ENCODE assay signal across 10 cellular contexts in genomic region chr7:47470567-47471357, GRCh38.
DNase-seq lines count a peak whose midpoint lies in the region; ATAC-seq and TF ChIP-seq lines count a peak whose summit lies in the region.
"Had no signal": no experiment of that assay in that cellular context is flagged by ENCODE, and none has a peak within 500 bp of the region (broad histone marks: within the 10 kb centered on the region; RNA-seq: fewer than 3 reads in every experiment).

No MANE protein-coding gene starts in this region.

- POLR2A ChIA-PET in HEK293 (lab: Yijun Ruan, JAX), result interaction anchor here (0.7 kb wide), 1 partner anchor 15 kb away, joined by 3 read pairs; no protein-coding TSS in a partner anchor

- no peak for TF ChIP-seq CTCF in HEK293 (tag by site-specific recombination; IDR thresholded peaks at IDR 0.05)
- TF ChIP-seq CTCF in esophagus muscularis mucosa (IDR thresholded peaks at IDR 0.05), result no peak

- ATAC-seq in GM18498 (IDR thresholded peaks at IDR 0.05; ENCODE audit: unreplicated experiment), result no peak
- ATAC-seq: Right ventricle myocardium inferior had no signal

- no peak for TF ChIP-seq POLR2A in esophagus muscularis mucosa (IDR thresholded peaks at IDR 0.05; ENCODE audit: low read depth)

- no peaks in the 10 kb centered on the region for H3K27me3 ChIP-seq in esophagus muscularis mucosa

- H3K9me3 ChIP-seq in HEK293 (ENCODE audit: control insufficient read depth, insufficient read depth, low read depth, low read length), result no peaks in the 10 kb centered on the region
- no peaks in the 10 kb centered on the region for H3K9me3 ChIP-seq in iPS-18c (ENCODE audit: control insufficient read depth, insufficient read depth, low read length)
- no peaks in the 10 kb centered on the region for H3K9me3 ChIP-seq in esophagus muscularis mucosa

- 92% methylated on average over 12 of the region's 13 CpGs for WGBS in esophagus muscularis mucosa

- H3K36me3 ChIP-seq in HEK293 (ENCODE audit: control insufficient read depth in 2 of 2, insufficient read depth in 1 of 2, low read length in 2 of 2) (no peaks in the 10 kb centered on the region), esophagus muscularis mucosa (no peaks in the 10 kb centered on the region)

- CTCF ChIA-PET in HEK293 (lab: Yijun Ruan, JAX), result interaction anchor here (0.6 to 1.4 kb wide), 2 partner anchors 35 to 205 kb away, joined by 3 read pairs; no protein-coding TSS in a partner anchor

- H3K27ac ChIP-seq in HEK293 (ENCODE audit: extremely low read depth, low read depth, low read length), result no peak overlapping the region
- no peak overlapping the region for H3K27ac ChIP-seq in esophagus muscularis mucosa (replicated peaks in 1 of 4)

- TF ChIP-seq EP300 in esophagus muscularis mucosa (IDR thresholded peaks at IDR 0.05), result no peak

- no peak overlapping the region for H3K4me3 ChIP-seq in HEK293 (ENCODE audit: low read depth, low read length)
- H3K4me3 ChIP-seq in iPS-18c (ENCODE audit: insufficient read depth, low read depth, low read length), result 0 out of 2 replicates have a peak overlapping the region, but pooled peaks have one; percentile 4
- no peak overlapping the region for H3K4me3 ChIP-seq in esophagus muscularis mucosa

- peaks cover 3% of the 10 kb centered on the region; the same call in 1 of the 2 replicates for H3K4me1 ChIP-seq in HEK293 (ENCODE audit: control insufficient read depth, insufficient read depth, low read length)
- H3K4me1 ChIP-seq in esophagus muscularis mucosa, result peaks cover 10 to 15% (median 13%) of the 10 kb centered on the region in 4 donors

- intact Hi-C loops in esophagus muscularis mucosa (cut with DNase I), result no loop called here

- DNase-seq in NCI-H526 treated with DMSO at 0.1 percent for 48 hours (lab: John Stamatoyannopoulos, UW), result peak; percentile 78
- peak; percentile 98 for DNase-seq in renal cortical epithelial cell (ENCODE audit: low read depth)
- DNase-seq in activated CD4-positive, alpha-beta T cell treated with anti-CD3 and anti-CD28 coated beads for 4 hours, result no peak
- DNase-seq in esophagus muscularis mucosa (ENCODE audit: extremely low spot score), result no peak
- DNase-seq in stimulated activated CD4-positive, alpha-beta T cell treated with anti-CD3 and anti-CD28 coated beads, Interleukin-12 subunit alpha, Interleukin-12 subunit beta, amount 100 ng/mL, for 4 hours, result no peak
- DNase-seq: foreskin fibroblast had no signal

TF ChIP-seq in HEK293, 187 proteins besides CTCF, POLR2A, EP300 and RAD21:
- TF ChIP-seq EGR2 (tag by site-specific recombination; IDR thresholded peaks at IDR 0.05; ENCODE audit: low read depth) (peak; percentile 18; the same call in 1 of the 2 replicates), ZNF24 (tag by site-specific recombination; IDR thresholded peaks at IDR 0.05) (no peak), ZNF510 (tag by site-specific recombination; IDR thresholded peaks at IDR 0.05; ENCODE audit: insufficient replicate concordance) (no peak), ZNF792 (tag by site-specific recombination; IDR thresholded peaks at IDR 0.05) (no peak), RBAK (tag by site-specific recombination; IDR thresholded peaks at IDR 0.05) (no peak), ZFHX2 (tag by site-specific recombination; conservative IDR thresholded peaks at IDR 0.05) (peak; percentile 37; the same call in 1 of the 2 replicates), PATZ1 (tag by site-specific recombination; IDR thresholded peaks at IDR 0.05) (no peak), ZIC2 (tag by site-specific recombination; IDR thresholded peaks at IDR 0.05) (peak; percentile 32)

Comparison
In these comparisons a context has a peak if more than half of its experiments do, and no peak if none do; other contexts are left out.
1. DNase-seq: peak in NCI-H526 treated with DMSO at 0.1 percent for 48 hours (single experiment) and renal cortical epithelial cell (single experiment); none in activated CD4-positive, alpha-beta T cell treated with anti-CD3 and anti-CD28 coated beads for 4 hours (0 of 2), esophagus muscularis mucosa (single experiment) and stimulated activated CD4-positive, alpha-beta T cell treated with anti-CD3 and anti-CD28 coated beads, Interleukin-12 subunit alpha, Interleukin-12 subunit beta, amount 100 ng/mL, for 4 hours (single experiment).